In the genomic region with DNA sequence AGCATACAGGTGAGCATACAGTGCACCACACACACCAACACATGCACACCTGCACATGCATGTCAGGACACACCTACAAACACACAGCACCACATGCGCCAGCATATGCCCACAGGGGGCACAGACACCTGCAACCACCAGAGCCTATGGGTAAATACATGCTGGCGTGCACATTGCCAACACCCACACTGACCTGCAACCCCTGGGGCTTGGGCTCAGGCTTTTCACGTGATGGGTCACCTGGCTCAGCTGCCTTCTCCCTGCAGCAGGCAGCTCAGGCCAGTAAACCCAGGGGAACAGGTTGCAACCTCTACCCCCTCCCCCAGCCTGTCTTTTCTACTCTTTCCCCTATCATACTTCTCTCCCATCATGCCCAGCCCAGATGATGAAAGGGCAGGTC, we compare ENCODE assay signal across 1 cellular context.
TF ChIP-seq lines count a peak whose summit lies in the region.

No MANE protein-coding gene starts in this region.

TF ChIP-seq in K562, 482 proteins besides CTCF, POLR2A, EP300 and RAD21:
- TF ChIP-seq KDM1A (IDR thresholded peaks at IDR 0.05) (no peak), TEAD2 (tag; IDR thresholded peaks at IDR 0.05) (no peak)
- TF ChIP-seq, protein P1, sequence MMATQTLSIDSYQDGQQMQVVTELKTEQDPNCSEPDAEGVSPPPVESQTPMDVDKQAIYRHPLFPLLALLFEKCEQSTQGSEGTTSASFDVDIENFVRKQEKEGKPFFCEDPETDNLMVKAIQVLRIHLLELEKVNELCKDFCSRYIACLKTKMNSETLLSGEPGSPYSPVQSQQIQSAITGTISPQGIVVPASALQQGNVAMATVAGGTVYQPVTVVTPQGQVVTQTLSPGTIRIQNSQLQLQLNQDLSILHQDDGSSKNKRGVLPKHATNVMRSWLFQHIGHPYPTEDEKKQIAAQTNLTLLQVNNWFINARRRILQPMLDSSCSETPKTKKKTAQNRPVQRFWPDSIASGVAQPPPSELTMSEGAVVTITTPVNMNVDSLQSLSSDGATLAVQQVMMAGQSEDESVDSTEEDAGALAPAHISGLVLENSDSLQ (IDR thresholded peaks at IDR 0.05) = peak; percentile 24; the same call in 1 of the 2 replicates
